Comparison of ENCODE assay signal across 31 cellular contexts in genomic region chr4:173675446-173675845, GRCh38.
DNase-seq lines count a peak whose midpoint lies in the region; ATAC-seq, FAIRE-seq and TF ChIP-seq lines count a peak whose summit lies in the region.
"Had no signal": no experiment of that assay in that cellular context is flagged by ENCODE, and none has a peak within 500 bp of the region (broad histone marks: within the 10 kb centered on the region; RNA-seq: fewer than 3 reads in every experiment).

No MANE protein-coding gene starts in this region.

- H3K27ac ChIP-seq in HepG2 (ENCODE audit: extremely low read length, insufficient read depth, low read length) (no peak overlapping the region), right lobe of liver (no peak overlapping the region), K562 (ENCODE audit: extremely low read depth, low read depth, low read length) (no peak overlapping the region)
- H3K27ac ChIP-seq: 22Rv1; A549; BLaER1; BLaER1 treated with 17β-estradiol and CSF1 and Interleukin-3, amounts not matched to agents 10 nM and 100 nM; C4-2B had no signal

- FAIRE-seq in HepG2 (lab: Jason Lieb, UNC) = no peak
- FAIRE-seq in K562 (lab: Jason Lieb, UNC) = no peak
- FAIRE-seq: A204.1, A549, D721Med had no signal

- TF ChIP-seq EP300 in HepG2 (IDR thresholded peaks at IDR 0.05; ENCODE audit: low read depth in 2 of 2, low read length in 2 of 2) (no peak), HepG2 (CRISPR knock-in tag; IDR thresholded peaks at IDR 0.05; ENCODE audit: borderline replicate concordance) (no peak), K562 (IDR thresholded peaks at IDR 0.05; ENCODE audit: low read length) (no peak)

- no peaks in the 10 kb centered on the region for H3K27me3 ChIP-seq in HepG2 (ENCODE audit: control insufficient read depth in 1 of 2, insufficient read depth in 2 of 2, low read length in 2 of 2)
- H3K27me3 ChIP-seq in right lobe of liver = no peaks in the 10 kb centered on the region
- no peaks in the 10 kb centered on the region for H3K27me3 ChIP-seq in K562 (ENCODE audit: control insufficient read depth in 2 of 2, insufficient read depth in 2 of 2, low read length in 2 of 2)
- H3K27me3 ChIP-seq: BE2C; BLaER1; BLaER1 treated with 17β-estradiol and CSF1 and Interleukin-3, amounts not matched to agents 10 nM and 100 nM had no signal

- H3K9me3 ChIP-seq in HepG2 (ENCODE audit: low read length) (no peaks in the 10 kb centered on the region), right lobe of liver (no peaks in the 10 kb centered on the region), K562 (replicated peaks; ENCODE audit: control insufficient read depth, insufficient read depth, low read depth, low read length) (no peaks in the 10 kb centered on the region)
- H3K9me3 ChIP-seq: A549; BE2C; BLaER1; BLaER1 treated with 17β-estradiol and CSF1 and Interleukin-3, amounts not matched to agents 10 nM and 100 nM; Caco-2 had no signal

- ATAC-seq in HepG2 (no peak), right lobe of liver (no peak), K562 (no peak)
- ATAC-seq: A549; CD8-positive, alpha-beta T cell had no signal

- H3K9ac ChIP-seq in HepG2 (ENCODE audit: insufficient read depth, low read depth, low read length) (no peak overlapping the region), K562 (ENCODE audit: insufficient read depth in 1 of 2, low read depth in 2 of 2, low read length in 2 of 2) (no peak overlapping the region)
- H3K9ac ChIP-seq: BLaER1; BLaER1 treated with 17β-estradiol and CSF1 and Interleukin-3, amounts not matched to agents 10 nM and 100 nM had no signal

- no peaks in the 10 kb centered on the region for H3K9me1 ChIP-seq in K562 (ENCODE audit: control insufficient read depth, insufficient read depth, low read length)

- H2AFZ ChIP-seq in HepG2 (ENCODE audit: low read length) (no peak overlapping the region), K562 (ENCODE audit: low read depth, low read length) (no peak overlapping the region)

- TF ChIP-seq RAD21 in HepG2 (CRISPR knock-in tag; IDR thresholded peaks at IDR 0.05) = no peak
- no peak for TF ChIP-seq RAD21 in K562 (CRISPR knock-in tag; conservative IDR thresholded peaks at IDR 0.05 in 1 of 2, IDR thresholded peaks at IDR 0.05 in 1 of 2)

- POLR2A ChIA-PET in HepG2 (lab: Yijun Ruan, JAX) = no interaction called here
- POLR2A ChIA-PET in K562 (lab: Yijun Ruan, JAX) = interaction anchor here (0.7 kb wide), 1 partner anchor 214 kb away, joined by 3 read pairs; no protein-coding TSS in a partner anchor

- CTCF ChIA-PET in HepG2 (lab: Yijun Ruan, JAX; ENCODE audit: low intra/inter-chr PET ratio, low total read pairs) (no interaction called here), K562 (lab: Yijun Ruan, JAX; ENCODE audit: low intra/inter-chr PET ratio) (no interaction called here)

- TF ChIP-seq POLR2A in HepG2 (IDR thresholded peaks at IDR 0.05; ENCODE audit: insufficient read depth in 1 of 2, low read depth in 2 of 2, low read length in 2 of 2) = no peak
- TF ChIP-seq POLR2A in right lobe of liver (IDR thresholded peaks at IDR 0.05) = no peak
- TF ChIP-seq POLR2A in K562 (conservative IDR thresholded peaks at IDR 0.05) = no peak

- H3K4me3 ChIP-seq in HepG2 (replicated peaks in 1 of 3; ENCODE audit: insufficient read depth in 1 of 3, low read depth in 2 of 3, low read length in 3 of 3) = no peak overlapping the region
- no peak overlapping the region for H3K4me3 ChIP-seq in right lobe of liver
- H3K4me3 ChIP-seq in K562 = no peak overlapping the region
- H3K4me3 ChIP-seq: A549; BLaER1; BLaER1 treated with 17β-estradiol and CSF1 and Interleukin-3, amounts not matched to agents 10 nM and 100 nM had no signal

- H3K4me2 ChIP-seq in HepG2 (ENCODE audit: low read depth, low read length) (no peak overlapping the region), K562 (ENCODE audit: insufficient read depth, low read length) (no peak overlapping the region)
- H3K4me2 ChIP-seq: A549; BLaER1; BLaER1 treated with 17β-estradiol and CSF1 and Interleukin-3, amounts not matched to agents 10 nM and 100 nM had no signal

- in situ Hi-C loops in HepG2 (cut with HindIII; ENCODE audit: extremely low pct_ligation_motif_present, low pct_unique_long_range_greater_than_20kb) (no loop called here), K562 (cut with MboI) (no loop called here)

- H3K79me2 ChIP-seq in HepG2 (ENCODE audit: insufficient read depth, low read length) (no peaks in the 10 kb centered on the region), K562 (ENCODE audit: control insufficient read depth, insufficient read depth, low read length) (no peaks in the 10 kb centered on the region)

- H4K20me1 ChIP-seq in HepG2 (ENCODE audit: insufficient read depth, low read length) (no peaks in the 10 kb centered on the region), K562 (replicated peaks; ENCODE audit: control insufficient read depth, insufficient read depth, low read length) (no peaks in the 10 kb centered on the region)
- H4K20me1 ChIP-seq: BLaER1; BLaER1 treated with 17β-estradiol and CSF1 and Interleukin-3, amounts not matched to agents 10 nM and 100 nM had no signal

- no peaks in the 10 kb centered on the region for H3K4me1 ChIP-seq in HepG2 (ENCODE audit: insufficient read depth, low read length)
- H3K4me1 ChIP-seq in right lobe of liver = no peaks in the 10 kb centered on the region
- H3K4me1 ChIP-seq in K562 (replicated peaks in 1 of 2; ENCODE audit: control insufficient read depth in 2 of 2, insufficient read depth in 2 of 2, low read length in 2 of 2) = no peaks in the 10 kb centered on the region
- H3K4me1 ChIP-seq: A549; BLaER1; BLaER1 treated with 17β-estradiol and CSF1 and Interleukin-3, amounts not matched to agents 10 nM and 100 nM; Caco-2 had no signal

- WGBS in HepG2 (ENCODE audit: low lambda C conversion rate) = 0% methylated on average over 3 of the region's 3 CpGs
- 38% methylated on average over 3 of the region's 3 CpGs for WGBS in right lobe of liver (ENCODE audit: insufficient coverage, low coverage, low lambda C conversion rate, missing lambda C conversion rate)
- 4% methylated on average over 3 of the region's 3 CpGs for WGBS in K562 (ENCODE audit: insufficient coverage, low coverage, missing lambda C conversion rate)

- TF ChIP-seq CTCF in HepG2 (CRISPR knock-in tag; IDR thresholded peaks at IDR 0.05) (no peak), right lobe of liver (IDR thresholded peaks at IDR 0.05) (no peak), K562 (IDR thresholded peaks at IDR 0.05 in 2 of 3, conservative IDR thresholded peaks at IDR 0.05 in 1 of 3; ENCODE audit: insufficient read depth in 2 of 3, low read depth in 1 of 3, low read length in 3 of 3) (no peak)

- H3K36me3 ChIP-seq in HepG2 (replicated peaks in 1 of 2; ENCODE audit: control insufficient read depth in 1 of 2, insufficient read depth in 2 of 2, low read length in 2 of 2) (no peaks in the 10 kb centered on the region), right lobe of liver (no peaks in the 10 kb centered on the region), K562 (ENCODE audit: control insufficient read depth, insufficient read depth, low read length) (no peaks in the 10 kb centered on the region)
- H3K36me3 ChIP-seq: BE2C; BLaER1; BLaER1 treated with 17β-estradiol and CSF1 and Interleukin-3, amounts not matched to agents 10 nM and 100 nM had no signal

- BruUV-seq in HepG2 (replicated peaks; lab: Mats Ljungman, UMichigan) (no TSS peak), K562 (replicated peaks; lab: Mats Ljungman, UMichigan) (no TSS peak)

- intact Hi-C loops in HepG2 (cut with micrococcal nuclease; ENCODE audit: unreplicated experiment) (no loop called here), right lobe of liver (cut with DNase I) (no loop called here), K562 (cut with micrococcal nuclease) (no loop called here)

- DNase-seq in HepG2 (ENCODE audit: low spot score) (no peak), right lobe of liver (no peak), K562 (ENCODE audit: extremely low read depth in 1 of 4, low spot score in 3 of 4) (no peak), NCI-H2029 treated with DMSO at 0.1 percent for 48 hours (lab: John Stamatoyannopoulos, UW) (no peak)
- DNase-seq: 8988T; ACHN; AML-193; BE2C; C1 segment of cervical spinal cord; Caco-2; Calu3; CD4-positive, alpha-beta memory T cell; CD4-positive, alpha-beta T cell; CD4-positive, CD25-positive, alpha-beta regulatory T cell; CD8-positive, alpha-beta memory T cell; CD8-positive, alpha-beta T cell; COR-L47; DMS 273 treated with DMSO at 0.1 percent for 48 hours; DMS153; DMS53; DMS79; DMS79 treated with DMSO at 0.1 percent for 48 hours; DND-41; EL had no signal

TF ChIP-seq in HepG2, 621 proteins besides CTCF, POLR2A, EP300 and RAD21 (continues in another document):
- TF ChIP-seq MAFK (conservative IDR thresholded peaks at IDR 0.05 in 1 of 2, IDR thresholded peaks at IDR 0.05 in 1 of 2; ENCODE audit: low read length in 2 of 2) (peak; percentile 43 to 68; a peak in 2 of 4 replicates), ZZZ3 (CRISPR knock-in tag; IDR thresholded peaks at IDR 0.05; ENCODE audit: borderline replicate concordance) (no peak), MAFF (IDR thresholded peaks at IDR 0.05; ENCODE audit: low read depth, low read length) (peak; percentile 50; the same call in 1 of the 2 replicates), SOX13 (IDR thresholded peaks at IDR 0.05) (no peak), SOX13 (CRISPR knock-in tag; conservative IDR thresholded peaks at IDR 0.05 in 1 of 2, IDR thresholded peaks at IDR 0.05 in 1 of 2) (no peak), ZNF563 (CRISPR knock-in tag; IDR thresholded peaks at IDR 0.05) (no peak), RBM22 (optimal IDR thresholded peaks at IDR 0.05; ENCODE audit: low read length) (no peak), TBX2 (CRISPR knock-in tag; IDR thresholded peaks at IDR 0.05; ENCODE audit: borderline replicate concordance) (no peak), ZNF644 (CRISPR knock-in tag; IDR thresholded peaks at IDR 0.05; ENCODE audit: low read depth) (no peak), SCMH1 (CRISPR knock-in tag; IDR thresholded peaks at IDR 0.05; ENCODE audit: borderline replicate concordance) (no peak)

TF ChIP-seq in K562, 482 proteins besides CTCF, POLR2A, EP300 and RAD21 (continues in another document):
- no peak for TF ChIP-seq E2F1 (CRISPR knock-in tag; IDR thresholded peaks at IDR 0.05)
- TF ChIP-seq ZNF316 (IDR thresholded peaks at IDR 0.05) = peak; percentile 63
- TF ChIP-seq C11orf30 (IDR thresholded peaks at IDR 0.05; ENCODE audit: low read depth) = peak; percentile 19; the same call in 1 of the 2 replicates
- no peak for TF ChIP-seq PTBP1 (IDR thresholded peaks at IDR 0.05; ENCODE audit: low read depth, low read length)
- TF ChIP-seq KDM2B (CRISPR knock-in tag; IDR thresholded peaks at IDR 0.05) = no peak
- peak; percentile 27; the same call in 1 of the 2 replicates for TF ChIP-seq MAFF (IDR thresholded peaks at IDR 0.05; ENCODE audit: low read length)

Comparison
In these comparisons a context has a peak if more than half of its experiments do, and no peak if none do; other contexts are left out.
1. Of the 241 proteins assayed by ChIP-seq in both HepG2 and K562: peak only in HepG2: MAFK; only in K562: none; in both: MAFF; in neither: 239.